12 cellular contexts compared by ENCODE assay signal in genomic region chr18:12283256-12283655, GRCh38. TPM values are rescaled to one million over a fixed set of nuclear protein-coding genes. Genes with fewer than 3 reads are reported as not detected.
DNase-seq lines count a peak whose midpoint lies in the region; ATAC-seq and TF ChIP-seq lines count a peak whose summit lies in the region.
"Had no signal": no experiment of that assay in that cellular context is flagged by ENCODE, and none has a peak within 500 bp of the region (broad histone marks: within the 10 kb centered on the region; RNA-seq: fewer than 3 reads in every experiment).

No MANE protein-coding gene starts in this region.

- no peak overlapping the region for H2BK15ac ChIP-seq in H9 (ENCODE audit: low read depth, low read length)

- H3K4me3 Mint-ChIP-seq in H9 (no peak overlapping the region), immature natural killer cell (no peak overlapping the region)

- no peak overlapping the region for H4K8ac ChIP-seq in H9 (replicated peaks; ENCODE audit: insufficient read length, low read depth, low read length)

- CTCF ChIA-PET in AG04449 (lab: Yijun Ruan, JAX) = interaction anchor here (0.9 to 5.7 kb wide), 12 partner anchors 11 to 378 kb away, joined by 3 to 32 read pairs (median 3); partner anchors contain the start of gene AFG3L2

- H3K36me3 Mint-ChIP-seq in H9 (ENCODE audit: insufficient read depth in 1 of 3, low read depth in 3 of 3) (no peaks in the 10 kb centered on the region; a peak in 1 of 7 replicates), immature natural killer cell (no peaks in the 10 kb centered on the region)

- H3K23ac ChIP-seq in H9 (ENCODE audit: insufficient read length, low read depth, low read length) = no peak overlapping the region

- H3K23me2 ChIP-seq in H9 (ENCODE audit: insufficient read length, low read depth, low read length, poor library complexity, severe bottlenecking) = peaks cover 13% of the 10 kb centered on the region

- H2BK20ac ChIP-seq in H9 (ENCODE audit: low read depth, low read length, poor library complexity, severe bottlenecking) = no peak overlapping the region

- H2BK5ac ChIP-seq in H9 (ENCODE audit: insufficient read length, low read length) = no peak overlapping the region

- no peak overlapping the region for H2AFZ ChIP-seq in H9 (ENCODE audit: low read length)

- no peak overlapping the region for H4K91ac ChIP-seq in H9 (ENCODE audit: insufficient read length, low read depth, low read length)

- peaks cover 41% of the 10 kb centered on the region for H3K27me3 Mint-ChIP-seq in H9 (ENCODE audit: low read depth)
- peaks cover 0 to 10% (median 4%) of the 10 kb centered on the region in 3 donors for H3K27me3 Mint-ChIP-seq in immature natural killer cell (ENCODE audit: low read depth in 3 of 3)

- H2AK5ac ChIP-seq in H9 (ENCODE audit: insufficient read length, low read length) = no peak overlapping the region

- H3K9me3 ChIP-seq in H9 (ENCODE audit: control insufficient read depth, low read depth, low read length) = no peaks in the 10 kb centered on the region
- H3K9me3 ChIP-seq: Caco-2, colonic mucosa had no signal

- no peak overlapping the region for H3K56ac ChIP-seq in H9 (ENCODE audit: insufficient read length, low read depth, low read length)

- no peak overlapping the region for H3K27ac ChIP-seq in H9 (ENCODE audit: insufficient read length, low read depth, low read length)
- H3K27ac ChIP-seq: colonic mucosa had no signal

- POLR2A ChIA-PET in AG04449 (lab: Yijun Ruan, JAX) = interaction anchor here (1.3 to 4.7 kb wide), 5 partner anchors 12 to 94 kb away, joined by 3 to 50 read pairs (median 4); partner anchors contain the start of genes AFG3L2 and TUBB6

- H3K9me3 Mint-ChIP-seq in H9 (no peaks in the 10 kb centered on the region), immature natural killer cell (peaks cover 0 to 2% (median 0%) of the 10 kb centered on the region in 6 donors)

- no peaks in the 10 kb centered on the region for H3K79me1 ChIP-seq in H9 (ENCODE audit: insufficient read depth, low read depth, low read length, poor library complexity, severe bottlenecking)

- no peaks in the 10 kb centered on the region for H4K20me1 ChIP-seq in H9 (ENCODE audit: control insufficient read depth, insufficient read depth, insufficient read length)

- H3K4me1 Mint-ChIP-seq in H9 (peaks cover 26 to 29% of the 10 kb centered on the region in 2 experiments), immature natural killer cell (no peaks in the 10 kb centered on the region)

- no peaks in the 10 kb centered on the region for H3K79me2 ChIP-seq in H9 (ENCODE audit: insufficient read depth, low read length)

- WGBS in H9 (ENCODE audit: extremely low coverage, insufficient read length, low lambda C conversion rate) = no CpG with 5 or more reads among the region's 6 CpGs

- TF ChIP-seq CTCF in AG04449 (IDR thresholded peaks at IDR 0.05; ENCODE audit: insufficient read depth, low read length, missing control alignments) = peak; percentile 19
- peak; percentile 71 for TF ChIP-seq CTCF in H9 (conservative IDR thresholded peaks at IDR 0.05)
- peak; percentile 16 for TF ChIP-seq CTCF in foreskin fibroblast (IDR thresholded peaks at IDR 0.05; ENCODE audit: low read depth, low read length)

- H3K4me3 ChIP-seq in AG04449 (ENCODE audit: low read depth, low read length) (no peak overlapping the region), foreskin fibroblast (ENCODE audit: low read depth in 1 of 2, low read length in 2 of 2) (no peak overlapping the region)
- H3K4me3 ChIP-seq: colonic mucosa had no signal

- no peaks in the 10 kb centered on the region; the same call in 1 of the 2 replicates for H3K27me3 ChIP-seq in H9 (ENCODE audit: insufficient read depth, low read length)

- no peak overlapping the region for H3T11ph ChIP-seq in H9 (ENCODE audit: low read length)

- ATAC-seq in HG03469 (IDR thresholded peaks at IDR 0.05; ENCODE audit: unreplicated experiment) = no peak
- ATAC-seq in GM18909 (IDR thresholded peaks at IDR 0.05; ENCODE audit: poor library complexity, unreplicated experiment) = no peak

- H2BK120ac ChIP-seq in H9 (ENCODE audit: low read depth, low read length, poor library complexity, severe bottlenecking) = no peak overlapping the region

- H3K14ac ChIP-seq in H9 (ENCODE audit: insufficient read depth, low read length) = no peak overlapping the region

- DNase-seq in AG04449 (ENCODE audit: low read depth, low spot score) (no peak), H9 (no peak), SW480 (ENCODE audit: low spot score) (peak; percentile 95), foreskin fibroblast (peak; percentile 38 to 62), NCI-H345 treated with DMSO at 0.1 percent for 48 hours (lab: John Stamatoyannopoulos, UW; ENCODE audit: unreplicated experiment) (no peak), immature natural killer cell (no peak)
- DNase-seq: activated CD8-positive, alpha-beta memory T cell treated with anti-CD3 and anti-CD28 coated beads, Interleukin-2, amount 50 U/mL, for 48 hours; colonic mucosa; NCI-H1092 had no signal

- H3K9ac ChIP-seq in H9 (ENCODE audit: extremely low read depth, insufficient read length, low read length) = no peak overlapping the region

- H3K4me2 ChIP-seq in H9 (ENCODE audit: insufficient read depth, insufficient read length, low read length) = no peak overlapping the region

- H2BK12ac ChIP-seq in H9 (ENCODE audit: insufficient read length, low read depth, low read length) = no peak overlapping the region

- H3K4me1 ChIP-seq in H9 (ENCODE audit: insufficient read depth, low read length) = no peaks in the 10 kb centered on the region
- H3K4me1 ChIP-seq: colonic mucosa had no signal

- H3K18ac ChIP-seq in H9 (ENCODE audit: insufficient read length, low read depth, low read length) = no peak overlapping the region

- H3K4ac ChIP-seq in H9 (ENCODE audit: low read depth, low read length) = no peak overlapping the region

- no peak overlapping the region for H3K27ac Mint-ChIP-seq in H9
- no peak overlapping the region for H3K27ac Mint-ChIP-seq in immature natural killer cell

- H4K5ac ChIP-seq in H9 (ENCODE audit: insufficient read length, low read depth, low read length) = no peak overlapping the region

RNA-seq across cellular contexts. Expression of gene TUBB6, which starts 24.8 kb away (rescaled TPM):
- 134 and 135 TPM in 2 replicates for total RNA-seq in H9 (2021)
- 1 to 10 TPM in 1 of 3 donors, not detected in 2; 4.8 TPM for polyA plus RNA-seq in immature natural killer cell

RNA-seq across cellular contexts. Expression of gene CIDEA, which starts 29.1 kb away (rescaled TPM):
- not detected in 2 replicates for total RNA-seq in H9 (2021)
- polyA plus RNA-seq in immature natural killer cell = not detected
- total RNA-seq: Caco-2, colonic mucosa had no signal

Comparison
In these comparisons a context has a peak if more than half of its experiments do, and no peak if none do; other contexts are left out.
1. DNase-seq: peak in SW480 (single experiment) and foreskin fibroblast (2 of 2); none in AG04449 (single experiment), H9 (single experiment), NCI-H345 treated with DMSO at 0.1 percent for 48 hours (single experiment) and immature natural killer cell (0 of 3).
2. CTCF ChIP-seq: peak in every context shown above with its lines; median percentile 71 in H9; 19 in AG04449; 16 in foreskin fibroblast.